8 cellular contexts compared by ENCODE assay signal in the genomic region with DNA sequence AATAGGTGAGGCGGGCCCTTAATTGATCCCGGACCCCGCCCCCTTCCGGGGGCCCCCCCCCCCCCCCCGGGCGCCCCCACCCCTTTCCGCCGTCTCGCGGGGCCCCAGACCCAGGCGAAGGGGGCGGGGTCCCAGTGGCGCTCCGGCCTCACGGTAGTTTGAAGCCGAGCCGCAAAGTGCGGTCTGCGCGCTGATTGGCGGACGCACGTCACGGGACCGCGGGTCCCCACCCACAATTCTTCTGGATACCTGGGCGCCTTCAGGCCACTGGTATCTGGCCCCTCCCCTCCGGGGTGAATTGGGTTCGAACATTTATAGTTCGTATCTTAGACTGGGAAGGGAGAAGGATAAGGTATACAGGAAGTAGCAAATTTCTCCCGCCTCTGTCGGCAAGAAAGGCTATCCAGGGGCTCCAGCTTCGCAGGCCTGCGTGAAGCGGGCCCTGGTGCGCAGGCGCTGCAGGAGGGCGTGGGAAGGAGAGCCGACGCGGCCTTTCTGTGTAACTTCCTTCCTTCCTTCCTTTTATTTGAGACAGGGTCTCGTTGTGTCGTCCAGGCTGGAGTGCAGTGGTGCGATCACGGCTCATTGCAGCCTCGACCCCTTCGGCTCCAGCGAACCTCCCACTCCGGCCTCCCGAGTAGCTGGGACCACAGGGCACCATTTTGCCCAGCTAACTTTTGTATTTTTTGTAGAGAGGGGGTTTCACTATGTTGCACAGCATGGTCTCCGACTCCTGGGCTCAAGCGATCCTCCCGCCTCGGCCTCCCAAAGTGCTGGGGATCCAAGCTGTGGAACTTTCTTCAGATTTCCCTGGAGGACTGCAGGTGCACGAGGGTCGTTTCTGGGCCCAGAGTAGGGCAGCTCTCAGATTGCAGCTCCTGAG. TPM values are rescaled to one million over a fixed set of nuclear protein-coding genes. Genes with fewer than 3 reads are reported as not detected.
DNase-seq lines count a peak whose midpoint lies in the region; TF ChIP-seq lines count a peak whose summit lies in the region.

No MANE protein-coding gene starts in this region.

- DNase-seq in GM04503 (ENCODE audit: low read depth): peak; percentile 64
- peak; percentile 77 for DNase-seq in HFFc6
- DNase-seq in NAMALWA (ENCODE audit: low spot score): peak; percentile 96
- peak; percentile 93 for DNase-seq in SK-MEL-5 (ENCODE audit: low read depth, low spot score)
- DNase-seq in activated naive CD4-positive, alpha-beta T cell treated with anti-CD3 and anti-CD28 coated beads, Interleukin-2, amount 10 ng/mL, durations not matched to agents 7 days and 5 days: peak; percentile 98
- peak; percentile 94 for DNase-seq in globus pallidus (ENCODE audit: low spot score)
- DNase-seq in nucleus accumbens (lab: John Stamatoyannopoulos, UW): peak; percentile 61 to 97 (median 90)
- DNase-seq in suprapubic skin (ENCODE audit: low spot score in 2 of 2): peak; percentile 96

- TF ChIP-seq EP300 in suprapubic skin (IDR thresholded peaks at IDR 0.05): no peak

- peak overlapping the region; percentile 84 for H3K4me3 ChIP-seq in suprapubic skin

- peak overlapping the region; percentile 80 for H3K4me3 Mint-ChIP-seq in HFFc6
- H3K4me3 Mint-ChIP-seq in activated naive CD4-positive, alpha-beta T cell treated with anti-CD3 and anti-CD28 coated beads, Interleukin-2, amount 10 ng/mL, durations not matched to agents 7 days and 5 days: peak overlapping the region; percentile 98

- CTCF ChIA-PET in activated naive CD4-positive, alpha-beta T cell treated with anti-CD3 and anti-CD28 coated beads, Interleukin-2, amount 10 ng/mL, durations not matched to agents 7 days and 5 days (lab: Charles Lee): interaction anchor here (1.0 kb wide), 1 partner anchor 34 kb away, joined by 3 read pairs; no protein-coding TSS in a partner anchor

- TF ChIP-seq CTCF in HFFc6 (IDR thresholded peaks at IDR 0.05): no peak
- TF ChIP-seq CTCF in suprapubic skin (IDR thresholded peaks at IDR 0.05): no peak

- peak in 1 of 2 donors; percentile 34 for TF ChIP-seq POLR2A in suprapubic skin (IDR thresholded peaks at IDR 0.05)

- peaks cover 28% of the 10 kb centered on the region for H3K36me3 Mint-ChIP-seq in HFFc6 (ENCODE audit: low read depth)
- peaks cover 28% of the 10 kb centered on the region for H3K36me3 Mint-ChIP-seq in activated naive CD4-positive, alpha-beta T cell treated with anti-CD3 and anti-CD28 coated beads, Interleukin-2, amount 10 ng/mL, durations not matched to agents 7 days and 5 days

- no peaks in the 10 kb centered on the region for H3K9me3 ChIP-seq in suprapubic skin

- peak overlapping the region; percentile 98 for H3K27ac ChIP-seq in suprapubic skin

- in situ Hi-C loops in SK-MEL-5 (cut with HindIII; ENCODE audit: low pct_unique_long_range_greater_than_20kb, low sequenced_read_pairs): no loop called here

- H3K9me3 Mint-ChIP-seq in HFFc6: no peaks in the 10 kb centered on the region
- no peaks in the 10 kb centered on the region for H3K9me3 Mint-ChIP-seq in activated naive CD4-positive, alpha-beta T cell treated with anti-CD3 and anti-CD28 coated beads, Interleukin-2, amount 10 ng/mL, durations not matched to agents 7 days and 5 days

- peaks cover 9% of the 10 kb centered on the region for H3K27me3 Mint-ChIP-seq in HFFc6 (ENCODE audit: insufficient read depth)
- H3K27me3 Mint-ChIP-seq in activated naive CD4-positive, alpha-beta T cell treated with anti-CD3 and anti-CD28 coated beads, Interleukin-2, amount 10 ng/mL, durations not matched to agents 7 days and 5 days: peaks cover 6% of the 10 kb centered on the region

- peaks cover 40% of the 10 kb centered on the region for H3K4me1 Mint-ChIP-seq in HFFc6 (ENCODE audit: low read depth)
- peaks cover 39% of the 10 kb centered on the region for H3K4me1 Mint-ChIP-seq in activated naive CD4-positive, alpha-beta T cell treated with anti-CD3 and anti-CD28 coated beads, Interleukin-2, amount 10 ng/mL, durations not matched to agents 7 days and 5 days

- H3K36me3 ChIP-seq in suprapubic skin: peaks cover 5% of the 10 kb centered on the region

- peaks cover 30% of the 10 kb centered on the region for H3K4me1 ChIP-seq in suprapubic skin

- H3K27me3 ChIP-seq in suprapubic skin: no peaks in the 10 kb centered on the region

- H3K27ac Mint-ChIP-seq in HFFc6: peak overlapping the region; percentile 45; the same call in 1 of the 2 replicates
- peak overlapping the region; percentile 99 for H3K27ac Mint-ChIP-seq in activated naive CD4-positive, alpha-beta T cell treated with anti-CD3 and anti-CD28 coated beads, Interleukin-2, amount 10 ng/mL, durations not matched to agents 7 days and 5 days

- 17% methylated on average over 19 of the region's 56 CpGs for WGBS in suprapubic skin

RNA-seq across cellular contexts. Expression of gene HMGN1, which starts 0.6 kb away (rescaled TPM):
- 100 to 1,000 TPM; 177 to 229 (median 202) TPM for total RNA-seq in HFFc6 (2021; fragmentation: NEBNext Ultra II Directional; extraction: Animal tissue kit (Norgen Biotek cat#: 25700))
- total RNA-seq in SK-MEL-5 (2014; rRNA removed; shearing (Covaris generic)): 209 and 222 TPM in 2 replicates
- polyA plus RNA-seq in SK-MEL-5 (2015; cell fraction: cytosol; rRNA removed): 157 and 160 TPM in 2 replicates
- polyA plus RNA-seq in SK-MEL-5 (2015; cell fraction: nucleus; rRNA removed): 320 and 350 TPM in 2 replicates
- 100 to 1,000 TPM in 2 of 4 donors, 10 to 100 TPM in 2; 63.1 to 130 (median 101) TPM for total RNA-seq in suprapubic skin

RNA-seq across cellular contexts. Expression of gene BRWD1, which starts 36.0 kb away (rescaled TPM):
- 10 to 100 TPM; 15.0 to 17.7 (median 15.9) TPM for total RNA-seq in HFFc6 (2021; fragmentation: NEBNext Ultra II Directional; extraction: Animal tissue kit (Norgen Biotek cat#: 25700))
- 25.8 and 29.5 TPM in 2 replicates for total RNA-seq in SK-MEL-5 (2014; rRNA removed; shearing (Covaris generic))
- polyA plus RNA-seq in SK-MEL-5 (2015; cell fraction: cytosol; rRNA removed): 7.8 and 10.2 TPM in 2 replicates
- polyA plus RNA-seq in SK-MEL-5 (2015; cell fraction: nucleus; rRNA removed): 28.6 and 31.6 TPM in 2 replicates
- 100 to 1,000 TPM in 1 of 4 donors, 10 to 100 TPM in 3; 45.7 to 143 (median 63.1) TPM for total RNA-seq in suprapubic skin

Comparison
In these comparisons a context has a peak if more than half of its experiments do, and no peak if none do; other contexts are left out.
1. Peak in every context shown above with its lines: DNase-seq, H3K4me3 ChIP-seq and H3K27ac ChIP-seq.